ENCODE assay signal across 29 cellular contexts in genomic region chr9:108696156-108696555, GRCh38.
"Had no signal": no experiment of that assay in that cellular context is flagged by ENCODE, and none has a peak within 500 bp of the region (broad histone marks: within the 10 kb centered on the region; RNA-seq: fewer than 3 reads in every experiment).

No MANE protein-coding gene starts in this region.

- H2AFZ ChIP-seq: hepatocyte, neural progenitor cell, parathyroid adenoma had no signal

- H3K27me3 ChIP-seq: foreskin keratinocyte, gastroesophageal sphincter, heart left ventricle, hepatocyte, left lung, neural progenitor cell, right lobe of liver, testis, tibial artery, upper lobe of left lung had no signal

- DNase-seq: effector CD8-positive, alpha-beta T cell; endodermal cell; erythroblast; foreskin keratinocyte; heart left ventricle; left cardiac atrium; left lung; mesenchymal stem cell; naive thymus-derived CD4-positive, alpha-beta T cell; right lobe of liver; small intestine; stimulated activated CD4-positive, alpha-beta T cell treated with anti-CD3 and anti-CD28 coated beads, Interleukin-15, amount 100 ng/mL, for 24 hours; stimulated activated CD4-positive, alpha-beta T cell treated with anti-CD3 and anti-CD28 coated beads, Interleukin-2, amount 100 ng/mL, for 48 hours; stimulated activated CD8-positive, alpha-beta memory T cell treated with anti-CD3 and anti-CD28 coated beads, Interleukin-4, amount 100 ng/mL, for 48 hours; stimulated activated naive CD4-positive, alpha-beta T cell; stimulated activated naive CD8-positive, alpha-beta T cell treated with anti-CD3 and anti-CD28 coated beads, Interleukin-15, amount 100 ng/mL, for 72 hours; testis; tibial artery; upper lobe of left lung had no signal

- H3K4me3 ChIP-seq: gastroesophageal sphincter, heart left ventricle, hepatocyte, left lung, neural progenitor cell, right lobe of liver, testis, tibial artery, upper lobe of left lung had no signal

- H3K27ac ChIP-seq: foreskin keratinocyte, gastroesophageal sphincter, heart left ventricle, hepatocyte, left lung, neural progenitor cell, parathyroid adenoma, right lobe of liver, testis, tibial artery, upper lobe of left lung had no signal

- H3K36me3 ChIP-seq: gastroesophageal sphincter, heart left ventricle, left lung, neural progenitor cell, right lobe of liver, tibial artery, upper lobe of left lung had no signal

- H3K4me2 ChIP-seq: hepatocyte, neural progenitor cell had no signal

- H3K9me3 ChIP-seq: testis, tibial artery had no signal

- FAIRE-seq: colon, small intestine, urothelium cell line had no signal

- ATAC-seq: foreskin keratinocyte; gastroesophageal sphincter; heart left ventricle; left cardiac atrium; left lung; naive thymus-derived CD4-positive, alpha-beta T cell; right lobe of liver; stimulated activated naive CD8-positive, alpha-beta T cell treated with anti-CD3 and anti-CD28 coated beads, Interleukin-15, amount 100 ng/mL, for 72 hours had no signal

- H3K79me2 ChIP-seq: hepatocyte, parathyroid adenoma had no signal

- H3K9ac ChIP-seq: neural progenitor cell, parathyroid adenoma had no signal

- H3K9me3 Mint-ChIP-seq: endodermal cell, mesothelial cell of epicardium, nephron had no signal

- H3K4me1 ChIP-seq: gastroesophageal sphincter, heart left ventricle, left lung, parathyroid adenoma, right lobe of liver, testis, tibial artery, upper lobe of left lung had no signal

- H3K27ac Mint-ChIP-seq: dendritic cell treated with granulocyte-macrophage colony-stimulating factor and Interleukin-4, amounts not matched to agents 40 ng/mL and 50 ng/mL, for 4 days; endodermal cell; mesothelial cell of epicardium; naive thymus-derived CD4-positive, alpha-beta T cell; nephron; neural progenitor cell; progenitor cell of endocrine pancreas; stimulated activated naive CD8-positive, alpha-beta T cell treated with anti-CD3 and anti-CD28 coated beads, Interleukin-15, amount 100 ng/mL, for 72 hours had no signal

- H3K36me3 Mint-ChIP-seq: mesothelial cell of epicardium, neural progenitor cell had no signal
